Comparison of ENCODE assay signal across 9 cellular contexts in genomic region chr9:33023661-33024060, GRCh38. TPM values are rescaled to one million over a fixed set of nuclear protein-coding genes. Genes with fewer than 3 reads are reported as not detected.
DNase-seq lines count a peak whose midpoint lies in the region; ATAC-seq and TF ChIP-seq lines count a peak whose summit lies in the region.
"Had no signal": no experiment of that assay in that cellular context is flagged by ENCODE, and none has a peak within 500 bp of the region (broad histone marks: within the 10 kb centered on the region; RNA-seq: fewer than 3 reads in every experiment).

No MANE protein-coding gene starts in this region.

- H3K4me3 ChIP-seq in left lung (peak overlapping the region in 1 of 2 donors; percentile 96), testis (peak overlapping the region in 1 of 2 donors; percentile 100), H7 (ENCODE audit: insufficient read depth, low read depth, low read length) (no peak overlapping the region)

- H3K9me3 Mint-ChIP-seq in activated CD4-positive, alpha-beta T cell treated with anti-CD3 and anti-CD28 coated beads, Interleukin-2, amount 10 ng/mL, durations not matched to agents 7 days and 5 days = no peaks in the 10 kb centered on the region
- H3K9me3 Mint-ChIP-seq in activated naive CD8-positive, alpha-beta T cell treated with anti-CD3 and anti-CD28 coated beads, Interleukin-2, amount 50 U/mL, for 24 hours = no peaks in the 10 kb centered on the region

- no peak for TF ChIP-seq CTCF in left lung (IDR thresholded peaks at IDR 0.05)
- no peak for TF ChIP-seq CTCF in testis (IDR thresholded peaks at IDR 0.05)

- no peak for TF ChIP-seq POLR2A in testis (IDR thresholded peaks at IDR 0.05)

- H3K36me3 ChIP-seq in left lung = peaks cover 0 to 24% of the 10 kb centered on the region in 2 donors
- H3K36me3 ChIP-seq in testis (ENCODE audit: low read depth, missing control alignments) = no peaks in the 10 kb centered on the region
- peaks cover 4% of the 10 kb centered on the region for H3K36me3 ChIP-seq in H7 (replicated peaks; ENCODE audit: control insufficient read depth, insufficient read depth, low read length)

- peaks cover 53% of the 10 kb centered on the region for H3K4me1 Mint-ChIP-seq in activated CD4-positive, alpha-beta T cell treated with anti-CD3 and anti-CD28 coated beads, Interleukin-2, amount 10 ng/mL, durations not matched to agents 7 days and 5 days
- peaks cover 58% of the 10 kb centered on the region for H3K4me1 Mint-ChIP-seq in activated naive CD8-positive, alpha-beta T cell treated with anti-CD3 and anti-CD28 coated beads, Interleukin-2, amount 50 U/mL, for 24 hours

- POLR2A ChIA-PET in activated CD4-positive, alpha-beta T cell treated with anti-CD3 and anti-CD28 coated beads, Interleukin-2, amount 10 ng/mL, durations not matched to agents 7 days and 5 days (lab: Charles Lee) = no interaction called here

- CTCF ChIA-PET in activated CD4-positive, alpha-beta T cell treated with anti-CD3 and anti-CD28 coated beads, Interleukin-2, amount 10 ng/mL, durations not matched to agents 7 days and 5 days (lab: Charles Lee) = interaction anchor here (1.4 to 1.6 kb wide), 3 partner anchors 203 to 240 kb away, joined by 3 to 4 read pairs (median 3); partner anchors contain the start of gene BAG1

- intact Hi-C loops in left lung (cut with DNase I) = no loop called here
- intact Hi-C loops in testis (cut with DNase I; ENCODE audit: low total_unique reads) = no loop called here

- H3K9me3 ChIP-seq in left lung (no peaks in the 10 kb centered on the region), testis (no peaks in the 10 kb centered on the region)

- ATAC-seq in activated naive CD8-positive, alpha-beta T cell treated with anti-CD3 and anti-CD28 coated beads, Interleukin-2, amount 50 U/mL, for 24 hours = no peak
- ATAC-seq in left lung (no peak), GM19035 (IDR thresholded peaks at IDR 0.05; ENCODE audit: unreplicated experiment) (no peak), GM19397 (IDR thresholded peaks at IDR 0.05; ENCODE audit: unreplicated experiment) (no peak)

- peak overlapping the region; percentile 95 for H3K27ac Mint-ChIP-seq in activated CD4-positive, alpha-beta T cell treated with anti-CD3 and anti-CD28 coated beads, Interleukin-2, amount 10 ng/mL, durations not matched to agents 7 days and 5 days
- peak overlapping the region; percentile 95 for H3K27ac Mint-ChIP-seq in activated naive CD8-positive, alpha-beta T cell treated with anti-CD3 and anti-CD28 coated beads, Interleukin-2, amount 50 U/mL, for 24 hours

- H3K36me3 Mint-ChIP-seq in activated CD4-positive, alpha-beta T cell treated with anti-CD3 and anti-CD28 coated beads, Interleukin-2, amount 10 ng/mL, durations not matched to agents 7 days and 5 days (ENCODE audit: low read depth) = peaks cover 44% of the 10 kb centered on the region
- peaks cover 50% of the 10 kb centered on the region for H3K36me3 Mint-ChIP-seq in activated naive CD8-positive, alpha-beta T cell treated with anti-CD3 and anti-CD28 coated beads, Interleukin-2, amount 50 U/mL, for 24 hours (ENCODE audit: low read depth)

- H3K27me3 ChIP-seq in left lung = no peaks in the 10 kb centered on the region
- H3K27me3 ChIP-seq in testis = no peaks in the 10 kb centered on the region
- no peaks in the 10 kb centered on the region for H3K27me3 ChIP-seq in H7 (ENCODE audit: control insufficient read depth, insufficient read depth, low read length)

- no peak for DNase-seq in activated CD4-positive, alpha-beta T cell treated with anti-CD3 and anti-CD28 coated beads, Interleukin-2, amount 10 ng/mL, durations not matched to agents 7 days and 5 days
- no peak for DNase-seq in activated CD4-positive, alpha-beta T cell treated with anti-CD3 and anti-CD28 coated beads for 48 hours
- DNase-seq in activated naive CD8-positive, alpha-beta T cell treated with anti-CD3 and anti-CD28 coated beads, Interleukin-2, amount 50 U/mL, for 24 hours = no peak
- DNase-seq in left lung = no peak
- no peak for DNase-seq in testis
- DNase-seq in H7 = no peak
- DNase-seq: NK-92 treated with Interleukin-12 subunit alpha and Interleukin-12 subunit beta, amount 100 ng/mL, for 24 hours had no signal

- H3K27ac ChIP-seq in left lung = peak overlapping the region; percentile 100
- peak overlapping the region; percentile 98 to 100 for H3K27ac ChIP-seq in testis

- H3K4me1 ChIP-seq in left lung (peaks cover 36 to 46% of the 10 kb centered on the region in 2 donors), testis (peaks cover 37% of the 10 kb centered on the region)

- peak overlapping the region; percentile 98 for H3K4me3 Mint-ChIP-seq in activated CD4-positive, alpha-beta T cell treated with anti-CD3 and anti-CD28 coated beads, Interleukin-2, amount 10 ng/mL, durations not matched to agents 7 days and 5 days
- H3K4me3 Mint-ChIP-seq in activated naive CD8-positive, alpha-beta T cell treated with anti-CD3 and anti-CD28 coated beads, Interleukin-2, amount 50 U/mL, for 24 hours = peak overlapping the region; percentile 98

- H3K27me3 Mint-ChIP-seq in activated CD4-positive, alpha-beta T cell treated with anti-CD3 and anti-CD28 coated beads, Interleukin-2, amount 10 ng/mL, durations not matched to agents 7 days and 5 days = no peaks in the 10 kb centered on the region
- H3K27me3 Mint-ChIP-seq in activated naive CD8-positive, alpha-beta T cell treated with anti-CD3 and anti-CD28 coated beads, Interleukin-2, amount 50 U/mL, for 24 hours = no peaks in the 10 kb centered on the region

- WGBS in testis, 2 donors = 63 to 70% methylated on average over 4 of the region's 4 CpGs

RNA-seq across cellular contexts. Expression of gene DNAJA1, which starts 1.4 kb away (rescaled TPM):
- total RNA-seq in activated CD4-positive, alpha-beta T cell treated with anti-CD3 and anti-CD28 coated beads, Interleukin-2, amount 10 ng/mL, durations not matched to agents 7 days and 5 days = 100 to 1,000 TPM; 159 to 180 TPM
- total RNA-seq in left lung = 100 to 1,000 TPM; 132 to 134 TPM
- 100 to 1,000 TPM; 146 to 149 TPM for total RNA-seq in testis
- polyA plus RNA-seq in testis (ENCODE audit: insufficient read depth, low read depth, low replicate concordance) = 256 TPM
- 52.4 and 53.8 TPM in 2 replicates for total RNA-seq in H7 (2014; rRNA removed; shearing (Covaris generic))

RNA-seq across cellular contexts. Expression of gene APTX, which starts 22.2 kb away (rescaled TPM):
- 10 to 100 TPM; 29.9 to 31.2 TPM for total RNA-seq in activated CD4-positive, alpha-beta T cell treated with anti-CD3 and anti-CD28 coated beads, Interleukin-2, amount 10 ng/mL, durations not matched to agents 7 days and 5 days
- 10 to 100 TPM; 21.7 to 29.1 TPM for total RNA-seq in left lung
- total RNA-seq in testis = 10 to 100 TPM; 35.4 to 38.5 TPM
- polyA plus RNA-seq in testis (ENCODE audit: insufficient read depth, low read depth, low replicate concordance) = 57.8 TPM
- total RNA-seq in H7 (2014; rRNA removed; shearing (Covaris generic)) = 45.0 and 50.7 TPM in 2 replicates

RNA-seq across cellular contexts. Expression of gene SMU1, which starts 52.8 kb away (rescaled TPM):
- total RNA-seq in activated CD4-positive, alpha-beta T cell treated with anti-CD3 and anti-CD28 coated beads, Interleukin-2, amount 10 ng/mL, durations not matched to agents 7 days and 5 days = 10 to 100 TPM; 24.0 to 24.5 TPM
- total RNA-seq in left lung (10 to 100 TPM; 17.3 to 19.0 TPM), testis (10 to 100 TPM; 16.2 to 16.3 TPM)
- 17.1 TPM for polyA plus RNA-seq in testis (ENCODE audit: insufficient read depth, low read depth, low replicate concordance)
- 30.4 and 33.7 TPM in 2 replicates for total RNA-seq in H7 (2014; rRNA removed; shearing (Covaris generic))
